Comparison of ENCODE assay signal across 10 cellular contexts in the genomic region with DNA sequence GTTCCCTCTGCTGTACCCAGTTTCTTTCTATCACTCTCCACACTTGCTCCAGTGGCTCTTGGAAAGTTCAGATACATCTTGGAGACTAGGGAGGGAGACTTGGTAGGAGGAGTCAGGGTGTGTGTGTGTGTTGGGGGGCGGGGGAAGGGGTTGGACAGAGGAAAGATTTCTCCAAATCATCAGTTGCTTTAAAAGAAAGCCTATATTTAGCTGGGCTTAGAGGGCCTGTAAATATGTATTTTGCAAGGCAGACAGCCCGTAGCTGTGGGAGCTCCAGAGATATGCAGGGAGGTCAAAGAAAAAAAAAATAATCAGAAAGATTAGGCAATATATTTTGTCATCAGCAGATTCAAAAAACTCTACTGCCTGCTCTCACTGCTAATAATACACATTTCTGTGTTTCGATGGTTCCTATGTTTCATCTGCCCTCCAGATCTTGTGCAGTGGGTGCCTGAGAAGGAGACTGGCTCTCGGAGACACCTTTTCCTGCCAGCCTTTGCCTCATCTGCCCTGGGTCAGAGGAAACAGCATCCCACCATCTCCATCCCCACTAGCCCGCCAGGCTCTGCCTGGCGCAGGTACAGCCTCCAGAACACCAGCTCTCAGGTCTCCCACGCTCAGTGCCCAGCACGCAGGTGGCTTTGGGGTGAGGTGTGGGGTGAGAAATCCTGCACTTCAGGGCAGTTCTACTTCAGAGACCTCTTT. TPM values are rescaled to one million over a fixed set of nuclear protein-coding genes. Genes with fewer than 3 reads are reported as not detected.
DNase-seq lines count a peak whose midpoint lies in the region; ATAC-seq and TF ChIP-seq lines count a peak whose summit lies in the region.
"Had no signal": no experiment of that assay in that cellular context is flagged by ENCODE, and none has a peak within 500 bp of the region (broad histone marks: within the 10 kb centered on the region; RNA-seq: fewer than 3 reads in every experiment).

No MANE protein-coding gene starts in this region.

- peaks cover 13% of the 10 kb centered on the region for H3K36me3 Mint-ChIP-seq in stimulated activated effector memory CD8-positive, alpha-beta T cell treated with anti-CD3 and anti-CD28 coated beads, Interleukin-12 subunit alpha, Interleukin-12 subunit beta, amount 100 ng/mL, for 72 hours

- H3K27ac Mint-ChIP-seq in stimulated activated effector memory CD8-positive, alpha-beta T cell treated with anti-CD3 and anti-CD28 coated beads, Interleukin-12 subunit alpha, Interleukin-12 subunit beta, amount 100 ng/mL, for 72 hours: peak overlapping the region; percentile 60

- no peaks in the 10 kb centered on the region for H3K9me3 Mint-ChIP-seq in stimulated activated effector memory CD8-positive, alpha-beta T cell treated with anti-CD3 and anti-CD28 coated beads, Interleukin-12 subunit alpha, Interleukin-12 subunit beta, amount 100 ng/mL, for 72 hours

- ATAC-seq in stimulated activated effector memory CD8-positive, alpha-beta T cell treated with anti-CD3 and anti-CD28 coated beads, Interleukin-12 subunit alpha, Interleukin-12 subunit beta, amount 100 ng/mL, for 72 hours: no peak
- no peak for ATAC-seq in HG02970 (IDR thresholded peaks at IDR 0.05; ENCODE audit: low FRiP score, unreplicated experiment)

- H3K27me3 ChIP-seq in H7 (ENCODE audit: control insufficient read depth, insufficient read depth, low read length): peaks cover 3% of the 10 kb centered on the region

- H3K36me3 ChIP-seq in H7 (replicated peaks; ENCODE audit: control insufficient read depth, insufficient read depth, low read length): no peaks in the 10 kb centered on the region
- H3K36me3 ChIP-seq: prostate gland had no signal

- no peak for TF ChIP-seq CTCF in fibroblast of villous mesenchyme (IDR thresholded peaks at IDR 0.05; ENCODE audit: insufficient read depth, low read depth, low read length)

- H3K4me3 Mint-ChIP-seq in stimulated activated effector memory CD8-positive, alpha-beta T cell treated with anti-CD3 and anti-CD28 coated beads, Interleukin-12 subunit alpha, Interleukin-12 subunit beta, amount 100 ng/mL, for 72 hours: no peak overlapping the region

- peaks cover 15% of the 10 kb centered on the region for H3K4me1 Mint-ChIP-seq in stimulated activated effector memory CD8-positive, alpha-beta T cell treated with anti-CD3 and anti-CD28 coated beads, Interleukin-12 subunit alpha, Interleukin-12 subunit beta, amount 100 ng/mL, for 72 hours

- DNase-seq in H7 (peak; percentile 47), OCI-M1 (lab: John Stamatoyannopoulos, UW) (peak; percentile 19), fibroblast of villous mesenchyme (ENCODE audit: low read depth) (peak; percentile 92), ureter (ENCODE audit: low spot score) (no peak), AG08396 (ENCODE audit: low spot score) (no peak), NCI-H2029 treated with DMSO at 0.1 percent for 48 hours (lab: John Stamatoyannopoulos, UW) (no peak)
- DNase-seq in stimulated activated effector memory CD8-positive, alpha-beta T cell treated with anti-CD3 and anti-CD28 coated beads, Interleukin-12 subunit alpha, Interleukin-12 subunit beta, amount 100 ng/mL, for 72 hours (ENCODE audit: low spot score in 2 of 2): no peak
- DNase-seq: NCI-H345 had no signal

- H3K4me3 ChIP-seq in H7 (ENCODE audit: insufficient read depth, low read depth, low read length) (no peak overlapping the region), fibroblast of villous mesenchyme (ENCODE audit: low read depth, low read length) (no peak overlapping the region)
- H3K4me3 ChIP-seq: prostate gland had no signal

RNA-seq across cellular contexts. Expression of gene PPP1R9B, which starts 4.8 kb away (rescaled TPM):
- 15.0 and 21.1 TPM in 2 replicates for total RNA-seq in H7 (2014; rRNA removed; shearing (Covaris generic))
- total RNA-seq in fibroblast of villous mesenchyme (38.7 and 47.1 TPM in 2 replicates), ureter (38.4 TPM)

RNA-seq across cellular contexts. Expression of gene SGCA, which starts 10.5 kb away (rescaled TPM):
- total RNA-seq in H7 (2014; rRNA removed; shearing (Covaris generic)): 0.52 and 1.1 TPM in 2 replicates
- 0.32 TPM in 1 of 2 replicates, not detected in the other for total RNA-seq in fibroblast of villous mesenchyme
- total RNA-seq in ureter: 16.9 TPM

RNA-seq across cellular contexts. Expression of gene SAMD14, which starts 25.3 kb away (rescaled TPM):
- 7.8 and 8.2 TPM in 2 replicates for total RNA-seq in H7 (2014; rRNA removed; shearing (Covaris generic))
- total RNA-seq in fibroblast of villous mesenchyme (4.7 and 5.8 TPM in 2 replicates), ureter (5.5 TPM)

RNA-seq across cellular contexts. Expression of gene COL1A1, which starts 46.2 kb away (rescaled TPM):
- 8.2 and 9.4 TPM in 2 replicates for total RNA-seq in H7 (2014; rRNA removed; shearing (Covaris generic))
- total RNA-seq in fibroblast of villous mesenchyme (2,749 and 5,894 TPM in 2 replicates), ureter (331 TPM)

Comparison
In these comparisons a context has a peak if more than half of its experiments do, and no peak if none do; other contexts are left out.
1. DNase-seq: peak in H7 (single experiment), OCI-M1 (single experiment) and fibroblast of villous mesenchyme (single experiment); none in stimulated activated effector memory CD8-positive, alpha-beta T cell treated with anti-CD3 and anti-CD28 coated beads, Interleukin-12 subunit alpha, Interleukin-12 subunit beta, amount 100 ng/mL, for 72 hours (0 of 2), ureter (single experiment), AG08396 (single experiment) and NCI-H2029 treated with DMSO at 0.1 percent for 48 hours (single experiment).